ENCODE assay signal across 1 cellular context in the genomic region with DNA sequence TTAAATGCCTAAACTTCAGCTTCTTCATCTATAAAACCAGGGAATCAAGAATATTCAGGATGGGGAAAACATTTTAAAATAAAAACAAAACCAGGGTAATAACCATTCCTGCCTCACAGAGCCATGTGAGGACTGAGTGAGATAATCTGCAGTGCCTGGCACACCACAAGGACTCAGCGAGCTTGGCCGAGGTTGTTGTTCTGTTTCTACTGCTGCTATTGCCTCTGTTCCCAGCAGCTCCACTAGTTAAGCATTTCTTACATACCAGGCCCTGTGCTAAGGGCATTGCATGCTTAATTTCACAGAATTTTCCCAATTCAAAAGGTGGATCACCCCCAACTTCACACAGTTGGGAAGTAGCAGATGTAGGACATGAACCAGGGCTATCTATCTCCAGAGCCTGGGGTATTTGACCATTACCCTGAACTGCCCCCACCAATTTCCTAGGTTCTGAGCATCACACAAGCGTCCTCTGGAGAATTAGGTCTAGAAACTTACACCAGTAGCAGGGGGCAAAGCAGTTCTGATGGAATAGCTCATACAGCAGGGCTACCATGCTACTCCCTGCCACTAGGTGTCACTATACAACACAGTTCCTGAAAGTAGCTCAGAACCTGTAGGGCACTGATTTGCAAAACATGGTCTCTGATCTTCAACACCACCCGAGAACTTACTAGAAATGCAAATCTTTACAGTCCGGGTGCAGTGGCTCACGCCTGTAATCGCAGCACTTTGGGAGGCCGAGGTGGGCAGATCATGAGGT.
TF ChIP-seq lines count a peak whose summit lies in the region.

No MANE protein-coding gene starts in this region.

TF ChIP-seq in WTC11, 78 proteins besides CTCF, POLR2A, EP300 and RAD21 (continued from another document):
- no peak for TF ChIP-seq AFF4 (CRISPR knock-in tag; IDR thresholded peaks at IDR 0.05; ENCODE audit: borderline replicate concordance)
- TF ChIP-seq, protein P1, sequence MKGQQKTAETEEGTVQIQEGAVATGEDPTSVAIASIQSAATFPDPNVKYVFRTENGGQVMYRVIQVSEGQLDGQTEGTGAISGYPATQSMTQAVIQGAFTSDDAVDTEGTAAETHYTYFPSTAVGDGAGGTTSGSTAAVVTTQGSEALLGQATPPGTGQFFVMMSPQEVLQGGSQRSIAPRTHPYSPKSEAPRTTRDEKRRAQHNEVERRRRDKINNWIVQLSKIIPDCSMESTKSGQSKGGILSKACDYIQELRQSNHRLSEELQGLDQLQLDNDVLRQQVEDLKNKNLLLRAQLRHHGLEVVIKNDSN (CRISPR knock-in tag; IDR thresholded peaks at IDR 0.05), result no peak
- TF ChIP-seq, protein P2, sequence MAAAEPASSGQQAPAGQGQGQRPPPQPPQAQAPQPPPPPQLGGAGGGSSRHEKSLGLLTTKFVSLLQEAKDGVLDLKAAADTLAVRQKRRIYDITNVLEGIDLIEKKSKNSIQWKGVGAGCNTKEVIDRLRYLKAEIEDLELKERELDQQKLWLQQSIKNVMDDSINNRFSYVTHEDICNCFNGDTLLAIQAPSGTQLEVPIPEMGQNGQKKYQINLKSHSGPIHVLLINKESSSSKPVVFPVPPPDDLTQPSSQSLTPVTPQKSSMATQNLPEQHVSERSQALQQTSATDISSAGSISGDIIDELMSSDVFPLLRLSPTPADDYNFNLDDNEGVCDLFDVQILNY (CRISPR knock-in tag; IDR thresholded peaks at IDR 0.05), result no peak
- no peak for TF ChIP-seq ETV6 (CRISPR knock-in tag; IDR thresholded peaks at IDR 0.05)
